Comparison of ENCODE assay signal across 7 cellular contexts in the genomic region with DNA sequence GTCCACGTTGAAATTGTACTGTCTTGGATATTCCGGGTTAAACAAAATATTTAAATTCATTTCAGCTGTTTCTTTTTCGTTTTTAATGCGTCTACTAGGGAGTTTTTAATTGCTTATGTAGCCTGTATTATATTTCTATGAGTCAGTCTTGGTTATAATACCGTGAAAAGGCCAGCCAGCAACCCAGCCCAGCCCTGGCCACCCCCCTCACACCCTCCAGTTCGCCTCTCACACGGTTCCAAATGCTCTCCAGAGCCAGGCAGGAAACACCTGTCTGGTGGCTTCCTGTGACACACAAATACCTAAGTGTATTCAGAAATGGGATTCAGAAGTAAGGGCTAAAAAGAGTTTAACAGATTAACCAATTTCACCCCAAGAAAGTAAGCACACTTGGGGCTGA.
DNase-seq lines count a peak whose midpoint lies in the region; ATAC-seq and TF ChIP-seq lines count a peak whose summit lies in the region.

No MANE protein-coding gene starts in this region.

- TF ChIP-seq CTCF in parathyroid adenoma (IDR thresholded peaks at IDR 0.05) (no peak), nephron progenitor cell (IDR thresholded peaks at IDR 0.05) (no peak)

- DNase-seq in NCI-H1105 (lab: John Stamatoyannopoulos, UW) (peak; percentile 50), islet precursor cell (no peak), nephron progenitor cell (no peak)
- no peak for DNase-seq in activated naive CD8-positive, alpha-beta T cell treated with anti-CD3 and anti-CD28 coated beads, Interleukin-2, amount 50 U/mL, for 24 hours

- no peaks in the 10 kb centered on the region for H3K36me3 ChIP-seq in parathyroid adenoma (ENCODE audit: control insufficient read depth, insufficient read depth, low read length)

- H3K4me2 ChIP-seq in parathyroid adenoma (ENCODE audit: low read length): no peak overlapping the region

- peaks cover 3% of the 10 kb centered on the region for H3K27me3 Mint-ChIP-seq in activated naive CD8-positive, alpha-beta T cell treated with anti-CD3 and anti-CD28 coated beads, Interleukin-2, amount 50 U/mL, for 24 hours
- peaks cover 26% of the 10 kb centered on the region for H3K27me3 Mint-ChIP-seq in nephron progenitor cell (ENCODE audit: low read depth, poor library complexity)

- H3K9me3 ChIP-seq in parathyroid adenoma (ENCODE audit: control insufficient read depth, low read length): no peaks in the 10 kb centered on the region

- peaks cover 20% of the 10 kb centered on the region for H3K79me2 ChIP-seq in parathyroid adenoma

- no peaks in the 10 kb centered on the region for H3K9me3 Mint-ChIP-seq in activated naive CD8-positive, alpha-beta T cell treated with anti-CD3 and anti-CD28 coated beads, Interleukin-2, amount 50 U/mL, for 24 hours
- no peaks in the 10 kb centered on the region for H3K9me3 Mint-ChIP-seq in nephron progenitor cell

- H3K27me3 ChIP-seq in parathyroid adenoma (ENCODE audit: control insufficient read depth, insufficient read depth, low read length): no peaks in the 10 kb centered on the region

- H3K27ac ChIP-seq in parathyroid adenoma: peak overlapping the region; percentile 90

- H3K4me1 Mint-ChIP-seq in activated naive CD8-positive, alpha-beta T cell treated with anti-CD3 and anti-CD28 coated beads, Interleukin-2, amount 50 U/mL, for 24 hours: peaks cover 41% of the 10 kb centered on the region
- peaks cover 79% of the 10 kb centered on the region for H3K4me1 Mint-ChIP-seq in nephron progenitor cell

- H3K4me1 ChIP-seq in parathyroid adenoma: peaks cover 75% of the 10 kb centered on the region

- no peak overlapping the region for H3K4me3 Mint-ChIP-seq in activated naive CD8-positive, alpha-beta T cell treated with anti-CD3 and anti-CD28 coated beads, Interleukin-2, amount 50 U/mL, for 24 hours
- H3K4me3 Mint-ChIP-seq in nephron progenitor cell: no peak overlapping the region

- no peak overlapping the region for H2AFZ ChIP-seq in parathyroid adenoma

- H3K9ac ChIP-seq in parathyroid adenoma: no peak overlapping the region

- peaks cover 3% of the 10 kb centered on the region for H3K36me3 Mint-ChIP-seq in activated naive CD8-positive, alpha-beta T cell treated with anti-CD3 and anti-CD28 coated beads, Interleukin-2, amount 50 U/mL, for 24 hours (ENCODE audit: low read depth)
- H3K36me3 Mint-ChIP-seq in nephron progenitor cell (ENCODE audit: low read depth): peaks cover 12% of the 10 kb centered on the region

- peak overlapping the region; percentile 46 for H3K27ac Mint-ChIP-seq in activated naive CD8-positive, alpha-beta T cell treated with anti-CD3 and anti-CD28 coated beads, Interleukin-2, amount 50 U/mL, for 24 hours
- H3K27ac Mint-ChIP-seq in nephron progenitor cell: no peak overlapping the region

- H3K4me3 ChIP-seq in parathyroid adenoma (ENCODE audit: low read depth, low read length): no peak overlapping the region

- ATAC-seq in GM21423 (IDR thresholded peaks at IDR 0.05; ENCODE audit: unreplicated experiment) (peak; percentile 43), GM19452 (IDR thresholded peaks at IDR 0.05; ENCODE audit: unreplicated experiment) (no peak)
- peak; percentile 53 for ATAC-seq in activated naive CD8-positive, alpha-beta T cell treated with anti-CD3 and anti-CD28 coated beads, Interleukin-2, amount 50 U/mL, for 24 hours
